In the genomic region with DNA sequence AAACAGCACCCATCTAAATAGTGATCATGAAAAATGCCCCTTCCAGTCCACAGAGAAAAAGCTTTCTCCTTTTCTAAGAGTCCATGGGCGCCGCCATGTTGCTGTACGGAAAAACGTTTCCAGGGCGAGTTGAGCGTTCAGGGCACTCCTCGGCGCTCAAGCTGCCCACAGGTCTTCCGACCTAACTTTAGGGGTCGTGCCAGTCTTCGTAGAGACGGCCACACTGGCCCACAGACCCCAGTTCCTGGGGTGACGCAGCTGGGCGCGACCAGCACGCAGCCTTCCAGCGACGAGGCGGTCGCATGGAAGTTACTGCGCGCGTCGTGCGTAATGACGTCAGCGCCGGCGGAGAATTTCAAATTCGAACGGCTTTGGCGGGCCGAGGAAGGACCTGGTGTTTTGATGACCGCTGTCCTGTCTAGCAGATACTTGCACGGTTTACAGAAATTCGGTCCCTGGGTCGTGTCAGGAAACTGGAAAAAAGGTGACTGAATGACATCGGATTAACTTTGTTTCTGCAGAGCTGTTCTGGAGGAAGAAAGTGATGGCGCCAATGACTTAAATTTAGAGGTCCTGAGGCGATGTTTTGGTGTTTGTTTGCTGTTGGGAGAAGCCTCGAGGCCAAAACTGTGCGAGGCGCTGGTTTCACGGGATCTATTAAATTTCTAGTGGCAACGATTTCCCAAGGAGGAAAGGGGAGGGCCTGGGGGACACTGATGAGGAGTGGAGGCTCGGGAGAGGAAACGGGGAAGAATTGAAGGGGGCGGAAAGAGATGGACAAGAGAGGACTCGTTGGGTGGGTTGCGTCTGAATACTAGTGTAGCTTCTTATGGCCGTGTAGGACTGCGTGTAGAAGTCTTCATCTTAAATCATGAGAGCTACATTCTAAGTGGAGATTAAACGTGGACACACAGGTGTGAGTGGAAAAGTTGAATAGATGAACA, we compare ENCODE assay signal across 8 cellular contexts. TPM values are rescaled to one million over a fixed set of nuclear protein-coding genes. Genes with fewer than 3 reads are reported as not detected.
A peak's percentile ranks its signal among the peaks of the same experiment; 100 is the strongest.
DNase-seq lines count a peak whose midpoint lies in the region; ATAC-seq, FAIRE-seq and TF ChIP-seq lines count a peak whose summit lies in the region.

A gene with protein sequence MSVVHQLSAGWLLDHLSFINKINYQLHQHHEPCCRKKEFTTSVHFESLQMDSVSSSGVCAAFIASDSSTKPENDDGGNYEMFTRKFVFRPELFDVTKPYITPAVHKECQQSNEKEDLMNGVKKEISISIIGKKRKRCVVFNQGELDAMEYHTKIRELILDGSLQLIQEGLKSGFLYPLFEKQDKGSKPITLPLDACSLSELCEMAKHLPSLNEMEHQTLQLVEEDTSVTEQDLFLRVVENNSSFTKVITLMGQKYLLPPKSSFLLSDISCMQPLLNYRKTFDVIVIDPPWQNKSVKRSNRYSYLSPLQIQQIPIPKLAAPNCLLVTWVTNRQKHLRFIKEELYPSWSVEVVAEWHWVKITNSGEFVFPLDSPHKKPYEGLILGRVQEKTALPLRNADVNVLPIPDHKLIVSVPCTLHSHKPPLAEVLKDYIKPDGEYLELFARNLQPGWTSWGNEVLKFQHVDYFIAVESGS (minus strand): TSS at position 306 of the 944 bp plus-strand sequence. CDS start 4,289 bp downstream, outside the sequence.
TSS of gene NDC80 (plus strand) at position 358 of the 944 bp plus-strand sequence. CDS start 1,429 bp downstream, outside the sequence.

- H3K36me3 ChIP-seq in adrenal gland (replicated peaks in 1 of 2): no peaks in the 10 kb centered on the region
- no peaks in the 10 kb centered on the region for H3K36me3 ChIP-seq in upper lobe of right lung

- WGBS in adrenal gland, 4 donors: 0% methylated on average over 40 to 53 of the region's 53 CpGs

- DNase-seq in GM12891 (ENCODE audit: insufficient read length, low spot score) (peak; percentile 50), NCI-H1105 (lab: John Stamatoyannopoulos, UW) (peak; percentile 83), T-helper 1 cell (peak; percentile 57 to 93 (median 76)), adrenal gland (peak; percentile 77 to 90 (median 84)), left cardiac atrium (peak; percentile 88), posterior vena cava (ENCODE audit: low spot score) (peak; percentile 96), upper lobe of right lung (peak; percentile 93)

- H3K4me1 ChIP-seq in adrenal gland (replicated peaks in 1 of 2) (peaks cover 11% of the 10 kb centered on the region in 2 donors), upper lobe of right lung (peaks cover 15% of the 10 kb centered on the region)

- intact Hi-C loops in adrenal gland (cut with DNase I) (loop anchor here in 1 of 2 donors (10.0 kb wide), 1 partner anchor 83 kb away; the partner anchor contains the start of gene SMCHD1), left cardiac atrium (cut with DNase I) (loop anchor here in 1 of 2 donors (2.0 kb wide), 1 partner anchor 83 kb away; the partner anchor contains the start of gene SMCHD1), posterior vena cava (cut with DNase I) (loop anchor here in 1 of 2 donors (2.0 kb wide), 1 partner anchor 85 kb away; no protein-coding TSS in a partner anchor), upper lobe of right lung (cut with DNase I) (no loop called here)

- ATAC-seq in HG02642 (IDR thresholded peaks at IDR 0.05; ENCODE audit: poor library complexity, unreplicated experiment) (peak; percentile 87), left cardiac atrium (peak; percentile 95 to 96), upper lobe of right lung (peak; percentile 93)

- H3K4me3 ChIP-seq in adrenal gland (peak within 1 kb of the TSS; percentile 41 to 88 (median 57)), upper lobe of right lung (peak within 1 kb of the TSS; percentile 75)

- no peaks in the 10 kb centered on the region for H3K27me3 ChIP-seq in adrenal gland
- H3K27me3 ChIP-seq in upper lobe of right lung: no peaks in the 10 kb centered on the region

- peak; percentile 98 for FAIRE-seq in GM12891 (lab: Jason Lieb, UNC)

- H3K9me3 ChIP-seq in adrenal gland (replicated peaks in 1 of 3) (no peaks in the 10 kb centered on the region), upper lobe of right lung (no peaks in the 10 kb centered on the region)

- TF ChIP-seq POLR2A in GM12891 (IDR thresholded peaks at IDR 0.05; ENCODE audit: low read depth, low read length): no peak; the same call in 1 of the 2 replicates
- peak in 1 of 2 donors; percentile 32 for TF ChIP-seq POLR2A in adrenal gland (IDR thresholded peaks at IDR 0.05)

- peak within 1 kb of the TSS; percentile 91 to 99 (median 95) for H3K27ac ChIP-seq in adrenal gland
- H3K27ac ChIP-seq in upper lobe of right lung: peak within 1 kb of the TSS; percentile 100

- TF ChIP-seq CTCF in adrenal gland (IDR thresholded peaks at IDR 0.05): no peak
- no peak for TF ChIP-seq CTCF in upper lobe of right lung (IDR thresholded peaks at IDR 0.05)

TF ChIP-seq in GM12891, 5 proteins besides CTCF, POLR2A, EP300 and RAD21:
- TF ChIP-seq POU2F2 (IDR thresholded peaks at IDR 0.05; ENCODE audit: low read depth, low read length): 0 out of 2 replicates have a peak, but pooled peaks have one; percentile 20
- peak; percentile 18; the same call in 1 of the 2 replicates for TF ChIP-seq TAF1 (IDR thresholded peaks at IDR 0.05; ENCODE audit: low read depth, low read length)
- TF ChIP-seq POLR2AphosphoS5 (IDR thresholded peaks at IDR 0.05; ENCODE audit: low read depth, low read length): peak; percentile 56
- TF ChIP-seq SPI1 (IDR thresholded peaks at IDR 0.05; ENCODE audit: low read depth, low read length): no peak
- no peak for TF ChIP-seq PAX5 (IDR thresholded peaks at IDR 0.05; ENCODE audit: insufficient read depth, low read length, severe bottlenecking)

RNA-seq across cellular contexts. Expression of the first gene that starts in this region (rescaled TPM):
- 4.0 TPM for polyA plus RNA-seq in GM12891 (2012; ENCODE audit: low read depth, missing spikeins)
- 1 to 10 TPM; 1.3 to 8.7 (median 5.6) TPM for total RNA-seq in adrenal gland
- polyA plus RNA-seq in adrenal gland: 1 to 10 TPM; 4.3 to 7.9 (median 6.1) TPM
- total RNA-seq in left cardiac atrium: 1 to 10 TPM; 5.5 to 6.8 TPM
- total RNA-seq in posterior vena cava: 1 to 10 TPM; 7.4 to 8.6 TPM
- total RNA-seq in upper lobe of right lung: 11.1 TPM

RNA-seq across cellular contexts. Expression of gene NDC80, which starts in this region (rescaled TPM):
- 23.5 TPM for polyA plus RNA-seq in GM12891 (2012; ENCODE audit: low read depth, missing spikeins)
- total RNA-seq in adrenal gland: 1 to 10 TPM in 1 of 8 donors, under 1 TPM in 6, not detected in 1; 0.35 to 1.3 (median 0.79) TPM
- 1 to 10 TPM in 2 of 3 donors, under 1 TPM in 1; 0.71 to 1.7 (median 1.2) TPM for polyA plus RNA-seq in adrenal gland
- 1 to 10 TPM in 1 of 2 donors, under 1 TPM in 1; 0.29 to 1.2 TPM for total RNA-seq in left cardiac atrium
- total RNA-seq in posterior vena cava: 1 to 10 TPM in 1 of 2 donors, under 1 TPM in 1; 0.48 to 1.4 TPM
- total RNA-seq in upper lobe of right lung: 0.69 TPM

Comparison
In these comparisons a context has a peak if more than half of its experiments do, and no peak if none do; other contexts are left out.
1. Peak in every context shown above with its lines: DNase-seq, ATAC-seq, H3K4me3 ChIP-seq and H3K27ac ChIP-seq.